Comparison of ENCODE assay signal across 24 cellular contexts in the genomic region with DNA sequence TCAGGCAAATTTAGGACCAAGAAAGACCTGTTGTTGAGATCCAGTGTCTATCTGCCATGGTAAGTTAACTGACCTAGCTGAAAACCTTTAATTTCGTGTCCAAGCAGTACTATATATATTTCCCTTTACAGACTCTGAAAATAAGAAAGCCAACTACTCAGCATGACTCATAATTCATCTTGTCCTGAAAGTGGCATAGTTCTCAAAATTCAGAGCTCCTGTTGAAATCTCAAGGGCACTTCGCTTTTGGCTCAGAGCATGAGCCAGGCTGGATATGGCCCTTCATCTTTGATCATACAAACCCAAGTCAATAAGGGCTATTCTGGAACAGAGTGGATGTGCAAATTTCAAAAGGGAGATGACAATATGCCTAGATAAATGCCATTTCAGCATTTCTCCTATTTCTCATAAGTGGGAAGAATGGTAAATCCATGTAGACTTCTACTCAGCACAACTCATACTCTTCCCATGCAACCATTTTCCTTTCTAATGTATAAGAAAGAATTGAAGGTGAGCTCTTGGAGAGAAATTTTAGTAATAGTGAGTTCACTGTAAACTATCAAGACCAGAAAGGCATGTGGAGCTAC.
DNase-seq lines count a peak whose midpoint lies in the region; ATAC-seq lines count a peak whose summit lies in the region.
"Had no signal": no experiment of that assay in that cellular context is flagged by ENCODE, and none has a peak within 500 bp of the region (broad histone marks: within the 10 kb centered on the region; RNA-seq: fewer than 3 reads in every experiment).

No MANE protein-coding gene starts in this region.

- H3K36me3 ChIP-seq in adipocyte (ENCODE audit: control insufficient read depth, insufficient read depth, low read length, severe bottlenecking) = no peaks in the 10 kb centered on the region
- H3K36me3 ChIP-seq: neural progenitor cell had no signal

- H3K4me1 ChIP-seq in adipocyte (ENCODE audit: control insufficient read depth, insufficient read depth, low read length) = no peaks in the 10 kb centered on the region
- H3K4me1 ChIP-seq: neural progenitor cell had no signal

- H3K27me3 Mint-ChIP-seq in natural killer cell treated with Interleukin-12 subunit alpha and Interleukin-12 subunit beta and Interleukin-15 and Interleukin-18, amount 100 ng/mL, for 72 hours = peaks cover 25 to 27% of the 10 kb centered on the region in 2 donors
- H3K27me3 Mint-ChIP-seq: dendritic cell treated with granulocyte-macrophage colony-stimulating factor and Interleukin-4, amounts not matched to agents 40 ng/mL and 50 ng/mL, for 4 days; progenitor cell of endocrine pancreas had no signal

- H3K4me3 ChIP-seq in adipocyte (ENCODE audit: low read length) = no peak overlapping the region
- H3K4me3 ChIP-seq: hepatocyte, mucosa of descending colon, neural progenitor cell had no signal

- no peak overlapping the region for H3K4me3 Mint-ChIP-seq in natural killer cell treated with Interleukin-12 subunit alpha and Interleukin-12 subunit beta and Interleukin-15 and Interleukin-18, amount 100 ng/mL, for 72 hours
- H3K4me3 Mint-ChIP-seq: activated CD8-positive, alpha-beta T cell treated with anti-CD3 and anti-CD28 coated beads for 36 hours; CD14-positive monocyte; dendritic cell treated with granulocyte-macrophage colony-stimulating factor and Interleukin-4, amounts not matched to agents 40 ng/mL and 50 ng/mL, for 4 days; immature natural killer cell; neural progenitor cell had no signal

- no peak for ATAC-seq in natural killer cell treated with Interleukin-12 subunit alpha and Interleukin-12 subunit beta and Interleukin-15 and Interleukin-18, amount 100 ng/mL, for 72 hours
- ATAC-seq: activated CD8-positive, alpha-beta T cell treated with anti-CD3 and anti-CD28 coated beads for 36 hours; HCT116; mucosa of descending colon had no signal

- no peak overlapping the region for H3K9ac ChIP-seq in adipocyte (ENCODE audit: low read length)
- H3K9ac ChIP-seq: neural progenitor cell had no signal

- H3K9me3 ChIP-seq in adipocyte (ENCODE audit: control insufficient read depth, low read length) = no peaks in the 10 kb centered on the region
- H3K9me3 ChIP-seq: mucosa of descending colon had no signal

- no peaks in the 10 kb centered on the region for H3K9me3 Mint-ChIP-seq in natural killer cell treated with Interleukin-12 subunit alpha and Interleukin-12 subunit beta and Interleukin-15 and Interleukin-18, amount 100 ng/mL, for 72 hours
- H3K9me3 Mint-ChIP-seq: activated CD8-positive, alpha-beta T cell treated with anti-CD3 and anti-CD28 coated beads for 36 hours; dendritic cell treated with granulocyte-macrophage colony-stimulating factor and Interleukin-4, amounts not matched to agents 40 ng/mL and 50 ng/mL, for 4 days; immature natural killer cell; neural progenitor cell had no signal

- DNase-seq in ELR (ENCODE audit: low read depth) (peak; percentile 36), MV-4-11 (lab: John Stamatoyannopoulos, UW) (peak; percentile 62), adipocyte (ENCODE audit: low read depth) (peak; percentile 36), iris pigment epithelial cell (ENCODE audit: low read depth) (peak; percentile 18), NK-92 (lab: John Stamatoyannopoulos, UW; ENCODE audit: unreplicated experiment) (no peak), C1 segment of cervical spinal cord (lab: John Stamatoyannopoulos, UW) (no peak)
- DNase-seq in activated T-cell treated with anti-CD3 and anti-CD28 coated beads, Interleukin-2, amount 50 U/mL, for 1 hour = no peak
- no peak for DNase-seq in natural killer cell treated with Interleukin-12 subunit alpha and Interleukin-12 subunit beta and Interleukin-15 and Interleukin-18, amount 100 ng/mL, for 72 hours (ENCODE audit: low spot score)
- DNase-seq: activated CD8-positive, alpha-beta T cell treated with anti-CD3 and anti-CD28 coated beads for 36 hours; activated naive CD4-positive, alpha-beta T cell; amygdala; immature natural killer cell; KG1; mucosa of descending colon; NCI-H1105; NCI-H2029 treated with DMSO at 0.1 percent for 48 hours; NK-92 treated with Interleukin-12 subunit alpha and Interleukin-12 subunit beta, amount 100 ng/mL, for 24 hours; T1000 had no signal

- H3K27me3 ChIP-seq in adipocyte (replicated peaks; ENCODE audit: control insufficient read depth, insufficient read depth, low read length) = no peaks in the 10 kb centered on the region
- H3K27me3 ChIP-seq: hepatocyte, neural progenitor cell had no signal

- H3K4me1 Mint-ChIP-seq in natural killer cell treated with Interleukin-12 subunit alpha and Interleukin-12 subunit beta and Interleukin-15 and Interleukin-18, amount 100 ng/mL, for 72 hours (ENCODE audit: low read depth in 2 of 2) = no peaks in the 10 kb centered on the region
- H3K4me1 Mint-ChIP-seq: CD14-positive monocyte, immature natural killer cell, neural progenitor cell had no signal

- no peak overlapping the region for H3K27ac Mint-ChIP-seq in natural killer cell treated with Interleukin-12 subunit alpha and Interleukin-12 subunit beta and Interleukin-15 and Interleukin-18, amount 100 ng/mL, for 72 hours
- H3K27ac Mint-ChIP-seq: activated CD8-positive, alpha-beta T cell treated with anti-CD3 and anti-CD28 coated beads for 36 hours; CD14-positive monocyte; dendritic cell treated with granulocyte-macrophage colony-stimulating factor and Interleukin-4, amounts not matched to agents 40 ng/mL and 50 ng/mL, for 4 days; immature natural killer cell; neural progenitor cell; progenitor cell of endocrine pancreas had no signal

- H3K36me3 Mint-ChIP-seq in natural killer cell treated with Interleukin-12 subunit alpha and Interleukin-12 subunit beta and Interleukin-15 and Interleukin-18, amount 100 ng/mL, for 72 hours = no peaks in the 10 kb centered on the region
- H3K36me3 Mint-ChIP-seq: CD14-positive monocyte, immature natural killer cell, neural progenitor cell had no signal

Comparison
In these comparisons a context has a peak if more than half of its experiments do, and no peak if none do; other contexts are left out.
1. DNase-seq: peak in ELR (single experiment), MV-4-11 (single experiment), adipocyte (single experiment) and iris pigment epithelial cell (single experiment); none in activated T-cell treated with anti-CD3 and anti-CD28 coated beads, Interleukin-2, amount 50 U/mL, for 1 hour (single experiment), NK-92 (single experiment), natural killer cell treated with Interleukin-12 subunit alpha and Interleukin-12 subunit beta and Interleukin-15 and Interleukin-18, amount 100 ng/mL, for 72 hours (single experiment) and C1 segment of cervical spinal cord (0 of 14).